In genomic region chr7:11192506-11192905, GRCh38 we compare ENCODE assay signal across 11 cellular contexts.
DNase-seq lines count a peak whose midpoint lies in the region; TF ChIP-seq lines count a peak whose summit lies in the region.
"Had no signal": no experiment of that assay in that cellular context is flagged by ENCODE, and none has a peak within 500 bp of the region (broad histone marks: within the 10 kb centered on the region; RNA-seq: fewer than 3 reads in every experiment).

No MANE protein-coding gene starts in this region.

- intact Hi-C loops in ovary (cut with DNase I): no loop called here
- intact Hi-C loops in colonic mucosa (cut with DNase I): no loop called here

- WGBS in ovary, 3 donors: 7 to 44% (median 12%) methylated on average over 5 of the region's 5 CpGs

- H3K27ac ChIP-seq in ovary (peak overlapping the region in 1 of 2 donors; percentile 34), colonic mucosa (no peak overlapping the region)

- H3K4me3 ChIP-seq in ovary (peak overlapping the region; percentile 22), colonic mucosa (no peak overlapping the region)

- H3K4me1 ChIP-seq in ovary (ENCODE audit: insufficient read depth): peaks cover 15% of the 10 kb centered on the region
- H3K4me1 ChIP-seq in colonic mucosa: no peaks in the 10 kb centered on the region

- TF ChIP-seq EP300 in ovary (IDR thresholded peaks at IDR 0.05): no peak

- DNase-seq in AG20443 (ENCODE audit: low spot score) (peak; percentile 55), LHCN-M2 (ENCODE audit: low read depth) (peak; percentile 80), fibroblast of the conjunctiva (ENCODE audit: low read depth) (peak; percentile 76), ovary (no peak), colonic mucosa (no peak), NCI-H1417 treated with DMSO at 0.1 percent for 48 hours (lab: John Stamatoyannopoulos, UW) (no peak)
- no peak for DNase-seq in activated effector memory CD4-positive, alpha-beta T cell treated with anti-CD3 and anti-CD28 coated beads, Interleukin-2, amount 50 U/mL, for 16 hours
- DNase-seq in activated naive CD4-positive, alpha-beta T cell treated with Interleukin-2 at 50 U/mL for 16 hours: no peak
- DNase-seq: effector memory CD4-positive, alpha-beta T cell; NCI-H2227 treated with DMSO at 0.1 percent for 48 hours; stimulated activated CD4-positive, alpha-beta T cell treated with anti-CD3 and anti-CD28 coated beads, Interleukin-4, amount 100 ng/mL, for 24 hours had no signal

- TF ChIP-seq CTCF in ovary (IDR thresholded peaks at IDR 0.05): no peak
- no peak for TF ChIP-seq CTCF in colonic mucosa (IDR thresholded peaks at IDR 0.05)

- H3K9me3 ChIP-seq in ovary (no peaks in the 10 kb centered on the region), colonic mucosa (no peaks in the 10 kb centered on the region)

- H3K36me3 ChIP-seq in ovary (no peaks in the 10 kb centered on the region), colonic mucosa (no peaks in the 10 kb centered on the region)

- no peak overlapping the region for H3K9ac ChIP-seq in colonic mucosa (ENCODE audit: low read depth in 2 of 2, low read length in 2 of 2)

- no peak for TF ChIP-seq POLR2A in ovary (IDR thresholded peaks at IDR 0.05)

- H3K27me3 ChIP-seq in ovary (no peaks in the 10 kb centered on the region), colonic mucosa (no peaks in the 10 kb centered on the region)

Comparison
In these comparisons a context has a peak if more than half of its experiments do, and no peak if none do; other contexts are left out.
1. DNase-seq: peak in AG20443 (single experiment), LHCN-M2 (single experiment) and fibroblast of the conjunctiva (single experiment); none in ovary (0 of 5), colonic mucosa (single experiment), NCI-H1417 treated with DMSO at 0.1 percent for 48 hours (single experiment), activated effector memory CD4-positive, alpha-beta T cell treated with anti-CD3 and anti-CD28 coated beads, Interleukin-2, amount 50 U/mL, for 16 hours (single experiment) and activated naive CD4-positive, alpha-beta T cell treated with Interleukin-2 at 50 U/mL for 16 hours (single experiment).